ENCODE assay signal across 8 cellular contexts in the genomic region with DNA sequence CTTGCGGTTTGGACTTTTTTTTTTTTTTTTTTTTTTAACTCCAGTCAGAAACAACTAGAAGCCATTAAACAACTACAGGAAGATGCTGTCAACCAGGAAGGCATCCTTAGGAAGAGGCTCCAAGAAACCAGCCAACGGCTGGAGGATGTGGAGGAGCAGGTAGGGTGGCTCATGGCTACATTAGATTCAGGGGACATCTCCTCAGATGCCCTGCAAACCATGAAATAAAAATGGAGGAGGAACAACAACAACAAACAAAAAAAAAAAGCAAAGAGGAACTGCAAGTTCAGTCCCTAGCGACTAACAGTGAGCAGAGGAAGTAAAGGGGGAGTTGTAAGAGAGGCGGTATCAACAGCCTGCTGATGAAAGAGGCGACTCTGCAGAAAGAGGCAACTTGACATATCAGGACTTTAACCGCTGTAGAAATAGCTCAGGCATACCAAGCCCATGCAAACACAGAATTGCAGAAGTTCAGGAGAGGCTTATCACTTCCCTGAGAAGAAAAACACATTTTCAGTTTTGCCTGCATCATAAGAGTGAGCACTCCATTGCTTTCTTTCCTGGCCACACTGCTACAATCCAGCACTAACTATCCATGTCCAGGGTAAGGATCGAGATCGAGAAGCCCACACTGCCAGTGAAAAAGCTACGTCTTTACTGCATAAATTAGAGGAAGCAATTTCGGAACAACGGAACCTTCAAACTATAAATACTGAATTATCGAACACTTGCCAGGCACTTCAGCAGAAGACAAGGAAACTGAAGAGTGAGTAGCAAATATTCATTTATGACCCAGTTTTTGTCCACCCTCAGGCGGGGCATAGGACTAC.
DNase-seq lines count a peak whose midpoint lies in the region; ATAC-seq and TF ChIP-seq lines count a peak whose summit lies in the region.

No MANE protein-coding gene starts in this region.

- TF ChIP-seq CTCF in GM10266 (IDR thresholded peaks at IDR 0.05; ENCODE audit: control insufficient read depth, insufficient read depth, low read depth, missing control alignments) (no peak), Loucy (conservative IDR thresholded peaks at IDR 0.05; ENCODE audit: low read length) (no peak)

- H3F3A ChIP-seq in Loucy (ENCODE audit: low read depth), result peaks cover 6% of the 10 kb centered on the region; the same call in 1 of the 2 replicates

- H3K79me2 ChIP-seq in Loucy (ENCODE audit: insufficient read depth, low read length), result peaks cover 48% of the 10 kb centered on the region

- no peaks in the 10 kb centered on the region for H3K9me3 ChIP-seq in Loucy (ENCODE audit: insufficient read depth, low read depth, low read length)

- intact Hi-C loops in Right ventricle myocardium superior (cut with DNase I), result no loop called here

- peaks cover 11% of the 10 kb centered on the region for H4K20me1 ChIP-seq in Loucy (ENCODE audit: insufficient read depth, low read length, poor library complexity, severe bottlenecking)

- no peaks in the 10 kb centered on the region for H3K27me3 ChIP-seq in Loucy (ENCODE audit: insufficient read depth, low read length, poor library complexity, severe bottlenecking)

- H3K4me1 ChIP-seq in Loucy (ENCODE audit: insufficient read depth, low read length, poor library complexity, severe bottlenecking), result peaks cover 34% of the 10 kb centered on the region

- peak overlapping the region; percentile 76 for H3K4me3 ChIP-seq in Loucy (ENCODE audit: low read length, poor library complexity, severe bottlenecking)

- H3K4me2 ChIP-seq in Loucy (ENCODE audit: low read depth, low read length, poor library complexity, severe bottlenecking), result peak overlapping the region; percentile 83

- no peaks in the 10 kb centered on the region for H3K9me2 ChIP-seq in Loucy (replicated peaks; ENCODE audit: low read depth, low read length)

- peak; percentile 51 for DNase-seq in GM10266 (ENCODE audit: extremely low spot score)
- peak; percentile 30 for DNase-seq in activated T-cell treated with anti-CD3 and anti-CD28 coated beads for 24 hours (ENCODE audit: low read depth)
- DNase-seq in Right ventricle myocardium superior, result no peak
- DNase-seq in stimulated activated CD4-positive, alpha-beta T cell treated with anti-CD3 and anti-CD28 coated beads, Interleukin-4, amount 100 ng/mL, for 24 hours, result peak; percentile 36
- DNase-seq in kidney glomerular epithelial cell (lab: John Stamatoyannopoulos, UW), result no peak
- no peak for DNase-seq in NCI-H2196 treated with DMSO at 0.1 percent for 48 hours (lab: John Stamatoyannopoulos, UW; ENCODE audit: unreplicated experiment)

- no peaks in the 10 kb centered on the region for H3K36me3 ChIP-seq in Loucy (ENCODE audit: insufficient read depth, low read length)

- peak overlapping the region; percentile 75 for H2AFZ ChIP-seq in Loucy (ENCODE audit: low read length)

- ATAC-seq in GM21619 (IDR thresholded peaks at IDR 0.05; ENCODE audit: unreplicated experiment), result peak; percentile 68
- peak; percentile 91 for ATAC-seq in Right ventricle myocardium superior (ENCODE audit: poor library complexity)

- peak overlapping the region; percentile 78 for H3K9ac ChIP-seq in Loucy (ENCODE audit: low read depth, low read length, poor library complexity, severe bottlenecking)

Comparison
In these comparisons a context has a peak if more than half of its experiments do, and no peak if none do; other contexts are left out.
1. DNase-seq: peak in GM10266 (single experiment), activated T-cell treated with anti-CD3 and anti-CD28 coated beads for 24 hours (single experiment) and stimulated activated CD4-positive, alpha-beta T cell treated with anti-CD3 and anti-CD28 coated beads, Interleukin-4, amount 100 ng/mL, for 24 hours (single experiment); none in Right ventricle myocardium superior (single experiment), kidney glomerular epithelial cell (single experiment) and NCI-H2196 treated with DMSO at 0.1 percent for 48 hours (single experiment).